Comparison of ENCODE assay signal across 1 cellular context in genomic region chr19:14022469-14022868, GRCh38.
TF ChIP-seq lines count a peak whose summit lies in the region.

No MANE protein-coding gene starts in this region.

TF ChIP-seq in HEK293, 187 proteins besides CTCF, POLR2A, EP300 and RAD21:
- TF ChIP-seq OSR2 (tag by site-specific recombination; IDR thresholded peaks at IDR 0.05): peak; percentile 35; the same call in 1 of the 2 replicates
- no peak for TF ChIP-seq YY1 (tag by site-specific recombination; IDR thresholded peaks at IDR 0.05)
- no peak for TF ChIP-seq ZNF174 (tag by site-specific recombination; IDR thresholded peaks at IDR 0.05)
- TF ChIP-seq YY2 (tag by site-specific recombination; IDR thresholded peaks at IDR 0.05): no peak
- TF ChIP-seq ZNF404 (tag by site-specific recombination; IDR thresholded peaks at IDR 0.05): no peak
